8 cellular contexts compared by ENCODE assay signal in genomic region chr3:184568591-184568917, GRCh38. TPM values are rescaled to one million over a fixed set of nuclear protein-coding genes. Genes with fewer than 3 reads are reported as not detected.
DNase-seq lines count a peak whose midpoint lies in the region; ATAC-seq and TF ChIP-seq lines count a peak whose summit lies in the region.

No MANE protein-coding gene starts in this region.

- peaks cover 21% of the 10 kb centered on the region for H3K27me3 ChIP-seq in CD4-positive, alpha-beta T cell (ENCODE audit: control insufficient read depth, insufficient read depth, low read length)
- H3K27me3 ChIP-seq in foreskin keratinocyte, result no peaks in the 10 kb centered on the region

- peak overlapping the region; percentile 69 for H3K4me3 Mint-ChIP-seq in CD4-positive, alpha-beta T cell
- H3K4me3 Mint-ChIP-seq in T-helper 17 cell (peak overlapping the region; percentile 63), progenitor cell of endocrine pancreas (ENCODE audit: low read depth) (peak overlapping the region; percentile 62)

- ATAC-seq in CD4-positive, alpha-beta T cell (ENCODE audit: poor library complexity), result no peak
- ATAC-seq in T-helper 17 cell (no peak), foreskin keratinocyte (no peak)

- no peak overlapping the region for H3K27ac Mint-ChIP-seq in CD4-positive, alpha-beta T cell
- H3K27ac Mint-ChIP-seq in T-helper 17 cell (no peak overlapping the region), progenitor cell of endocrine pancreas (no peak overlapping the region)

- H3K27me3 Mint-ChIP-seq in CD4-positive, alpha-beta T cell, result peaks cover 52% of the 10 kb centered on the region
- H3K27me3 Mint-ChIP-seq in T-helper 17 cell (peaks cover 48% of the 10 kb centered on the region), progenitor cell of endocrine pancreas (peaks cover 24% of the 10 kb centered on the region)

- H3K4me1 ChIP-seq in foreskin keratinocyte, result peaks cover 34% of the 10 kb centered on the region

- no peak for DNase-seq in CD4-positive, alpha-beta T cell
- no peak for DNase-seq in T-helper 17 cell
- DNase-seq in foreskin keratinocyte, result no peak
- DNase-seq in progenitor cell of endocrine pancreas (ENCODE audit: low spot score, unreplicated experiment), result no peak
- DNase-seq in stimulated activated CD4-positive, alpha-beta T cell treated with anti-CD3 and anti-CD28 coated beads, Interleukin-4, amount 100 ng/mL, for 1 hour, result no peak
- DNase-seq in 8988T, result no peak
- no peak for DNase-seq in NOMO-1 (lab: John Stamatoyannopoulos, UW; ENCODE audit: unreplicated experiment in 2 of 2)
- no peak for DNase-seq in activated CD4-positive, CD25-positive, alpha-beta regulatory T cell (lab: John Stamatoyannopoulos, UW)

- CTCF ChIA-PET in CD4-positive, alpha-beta T cell (lab: Charles Lee), result no interaction called here

- intact Hi-C loops in CD4-positive, alpha-beta T cell (cut with DNase I, micrococcal nuclease), result no loop called here

- H3K9me3 ChIP-seq in CD4-positive, alpha-beta T cell (ENCODE audit: control insufficient read depth, low read length), result no peaks in the 10 kb centered on the region
- no peaks in the 10 kb centered on the region for H3K9me3 ChIP-seq in T-helper 17 cell (ENCODE audit: control insufficient read depth, low read length, poor library complexity, severe bottlenecking)

- H3K27ac ChIP-seq in CD4-positive, alpha-beta T cell (ENCODE audit: low read depth, low read length), result no peak overlapping the region
- peak overlapping the region; percentile 68 for H3K27ac ChIP-seq in foreskin keratinocyte

- H3K4me1 Mint-ChIP-seq in CD4-positive, alpha-beta T cell (ENCODE audit: low read depth), result peaks cover 17% of the 10 kb centered on the region
- peaks cover 22% of the 10 kb centered on the region for H3K4me1 Mint-ChIP-seq in T-helper 17 cell
- H3K4me1 Mint-ChIP-seq in progenitor cell of endocrine pancreas (ENCODE audit: low read depth), result peaks cover 42% of the 10 kb centered on the region

- no peaks in the 10 kb centered on the region for H3K9me3 Mint-ChIP-seq in CD4-positive, alpha-beta T cell
- no peaks in the 10 kb centered on the region for H3K9me3 Mint-ChIP-seq in progenitor cell of endocrine pancreas (ENCODE audit: low read depth)

- no peak for TF ChIP-seq CTCF in CD4-positive, alpha-beta T cell (IDR thresholded peaks at IDR 0.05)
- TF ChIP-seq CTCF in foreskin keratinocyte (conservative IDR thresholded peaks at IDR 0.05), result no peak
- no peak for TF ChIP-seq CTCF in progenitor cell of endocrine pancreas (IDR thresholded peaks at IDR 0.05; ENCODE audit: unreplicated experiment)

- no peaks in the 10 kb centered on the region for H3K36me3 Mint-ChIP-seq in CD4-positive, alpha-beta T cell (ENCODE audit: low read depth)
- no peaks in the 10 kb centered on the region for H3K36me3 Mint-ChIP-seq in T-helper 17 cell (ENCODE audit: low read depth)
- no peaks in the 10 kb centered on the region for H3K36me3 Mint-ChIP-seq in progenitor cell of endocrine pancreas (ENCODE audit: insufficient read depth)

- POLR2A ChIA-PET in CD4-positive, alpha-beta T cell (lab: Charles Lee), result no interaction called here

RNA-seq across cellular contexts. Expression of gene EPHB3, which starts 7.0 kb away (rescaled TPM):
- total RNA-seq in CD4-positive, alpha-beta T cell, result under 1 TPM; 0.19 to 0.22 TPM
- total RNA-seq in T-helper 17 cell, result under 1 TPM in 1 of 2 donors, not detected in 1; 0.35 TPM
- 5.2 and 10.8 TPM in 2 replicates for total RNA-seq in foreskin keratinocyte
- polyA plus RNA-seq in foreskin keratinocyte, result 4.3 and 6.5 TPM in 2 replicates
- 11.7 and 13.4 TPM in 2 replicates for total RNA-seq in progenitor cell of endocrine pancreas
